ENCODE assay signal across 8 cellular contexts in the genomic region with DNA sequence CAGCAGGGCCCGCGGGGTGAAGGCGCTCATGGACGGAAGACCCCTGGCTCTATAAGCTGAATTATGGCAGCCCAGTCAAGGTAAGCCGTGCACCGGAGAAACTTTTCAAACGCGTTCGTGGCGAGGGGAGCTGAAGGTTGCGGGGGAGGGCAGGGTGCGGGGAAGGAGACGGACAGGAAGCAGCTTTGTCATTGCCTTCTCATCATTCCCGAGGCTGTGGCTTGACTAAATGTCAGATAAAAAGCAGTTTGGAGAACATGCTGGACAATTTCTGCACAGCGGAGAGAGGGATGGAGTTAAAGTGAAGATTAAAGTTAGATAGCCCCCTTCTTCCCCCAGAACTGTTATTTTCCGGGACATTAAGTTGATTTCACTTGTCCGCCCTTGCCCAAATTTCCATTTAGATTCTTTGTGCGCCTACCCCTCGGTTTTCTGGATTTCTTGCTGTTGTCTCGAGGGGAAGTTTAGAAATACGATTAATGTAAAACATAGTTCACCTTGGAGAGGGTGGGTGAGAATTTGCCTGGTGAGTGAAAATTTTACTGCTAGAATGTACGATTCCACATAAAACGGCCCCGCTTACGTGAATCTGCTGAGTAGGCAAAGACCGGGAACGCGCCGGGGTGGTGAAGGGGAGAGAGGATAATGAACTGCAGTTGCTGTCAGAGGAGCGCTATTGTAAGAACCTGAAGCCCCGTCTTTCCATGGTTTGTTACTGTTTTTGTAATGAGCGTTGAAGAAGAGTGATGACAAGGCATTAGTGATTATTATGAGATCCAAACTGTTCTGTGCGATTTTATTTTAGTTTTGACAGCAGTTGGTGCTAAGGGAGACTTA.
DNase-seq lines count a peak whose midpoint lies in the region; ATAC-seq, FAIRE-seq and TF ChIP-seq lines count a peak whose summit lies in the region.

No MANE protein-coding gene starts in this region.

- H3K27ac ChIP-seq in C4-2B (peak overlapping the region; percentile 96), HUES64 (ENCODE audit: low read depth, low read length) (peak overlapping the region; percentile 98), left ventricle myocardium inferior (replicated peaks) (peak overlapping the region; percentile 99)

- peaks cover 68% of the 10 kb centered on the region for H3K4me1 ChIP-seq in HUES64 (ENCODE audit: insufficient read depth, low read length)
- H3K4me1 ChIP-seq in left ventricle myocardium inferior, result peaks cover 72% of the 10 kb centered on the region

- H3K9me3 Mint-ChIP-seq in progenitor cell of endocrine pancreas (ENCODE audit: low read depth), result no peaks in the 10 kb centered on the region

- peaks cover 54% of the 10 kb centered on the region for H3K4me1 Mint-ChIP-seq in progenitor cell of endocrine pancreas (ENCODE audit: low read depth)

- no peaks in the 10 kb centered on the region for H3K36me3 Mint-ChIP-seq in progenitor cell of endocrine pancreas (ENCODE audit: insufficient read depth)

- FAIRE-seq in HTR-8/SVneo (lab: Jason Lieb, UNC), result no peak

- under 1% methylated on average over 33 of the region's 33 CpGs for WGBS in HUES64

- H3K9me3 ChIP-seq in HUES64 (ENCODE audit: insufficient read depth, low read depth, low read length) (no peaks in the 10 kb centered on the region), left ventricle myocardium inferior (replicated peaks) (no peaks in the 10 kb centered on the region)

- H3K4me3 ChIP-seq in HUES64 (ENCODE audit: low read length), result peak overlapping the region; percentile 87
- peak overlapping the region; percentile 85 for H3K4me3 ChIP-seq in left ventricle myocardium inferior

- peak overlapping the region; percentile 97 for H3K4me3 Mint-ChIP-seq in progenitor cell of endocrine pancreas (ENCODE audit: low read depth)

- ATAC-seq in HG03565 (IDR thresholded peaks at IDR 0.05; ENCODE audit: unreplicated experiment), result no peak

- H3K27me3 Mint-ChIP-seq in progenitor cell of endocrine pancreas, result no peaks in the 10 kb centered on the region

- TF ChIP-seq CTCF in C4-2B (conservative IDR thresholded peaks at IDR 0.05) (no peak), left ventricle myocardium inferior (IDR thresholded peaks at IDR 0.05; ENCODE audit: borderline replicate concordance) (no peak), progenitor cell of endocrine pancreas (IDR thresholded peaks at IDR 0.05; ENCODE audit: unreplicated experiment) (no peak)

- DNase-seq in SHP77 treated with DMSO at 0.1 percent for 48 hours (lab: John Stamatoyannopoulos, UW) (peak; percentile 45), amniotic epithelial cell (ENCODE audit: low read depth) (peak; percentile 51), left ventricle myocardium inferior (peak; percentile 73), progenitor cell of endocrine pancreas (ENCODE audit: low spot score, unreplicated experiment) (no peak), HTR-8/SVneo (ENCODE audit: insufficient read length, low spot score) (no peak)

- H3K36me3 ChIP-seq in HUES64 (ENCODE audit: insufficient read depth, low read length) (no peaks in the 10 kb centered on the region), left ventricle myocardium inferior (no peaks in the 10 kb centered on the region)

- peak overlapping the region; percentile 96 for H3K27ac Mint-ChIP-seq in progenitor cell of endocrine pancreas

- intact Hi-C loops in left ventricle myocardium inferior (cut with micrococcal nuclease), result loop anchor here (10.0 kb wide), 1 partner anchor 87 kb away; no protein-coding TSS in a partner anchor

- no peaks in the 10 kb centered on the region for H3K27me3 ChIP-seq in HUES64 (ENCODE audit: insufficient read depth, low read length)
- no peaks in the 10 kb centered on the region for H3K27me3 ChIP-seq in left ventricle myocardium inferior (ENCODE audit: low read depth)

- H3K9ac ChIP-seq in HUES64 (ENCODE audit: low read depth, low read length), result peak overlapping the region; percentile 91

Comparison
In these comparisons a context has a peak if more than half of its experiments do, and no peak if none do; other contexts are left out.
1. DNase-seq: peak in SHP77 treated with DMSO at 0.1 percent for 48 hours (single experiment), amniotic epithelial cell (single experiment) and left ventricle myocardium inferior (single experiment); none in progenitor cell of endocrine pancreas (single experiment) and HTR-8/SVneo (single experiment).
2. Peak in every context shown above with its lines, with median percentiles within 50 percentile points of each other: H3K27ac ChIP-seq.